Comparison of ENCODE assay signal across 9 cellular contexts in genomic region chr20:3210346-3210745, GRCh38. TPM values are rescaled to one million over a fixed set of nuclear protein-coding genes. Genes with fewer than 3 reads are reported as not detected.
DNase-seq lines count a peak whose midpoint lies in the region; ATAC-seq and TF ChIP-seq lines count a peak whose summit lies in the region.
"Had no signal": no experiment of that assay in that cellular context is flagged by ENCODE, and none has a peak within 500 bp of the region (broad histone marks: within the 10 kb centered on the region; RNA-seq: fewer than 3 reads in every experiment).

No MANE protein-coding gene starts in this region.

- peak overlapping the region; percentile 100 for H3K4me3 Mint-ChIP-seq in stimulated activated naive CD8-positive, alpha-beta T cell treated with anti-CD3 and anti-CD28 coated beads, Interleukin-15, Interleukin-2, amounts not matched to agents 100 ng/mL and 50 ng/mL, for 24 hours

- peaks cover 11% of the 10 kb centered on the region for H3K79me2 ChIP-seq in mesendoderm (ENCODE audit: control insufficient read depth, insufficient read depth, low read length)

- no peak overlapping the region for H2BK120ac ChIP-seq in mesendoderm (ENCODE audit: low read depth, low read length)

- H3K4me1 ChIP-seq in mesendoderm (ENCODE audit: control insufficient read depth, low read depth, low read length) (peaks cover 5% of the 10 kb centered on the region), vagina (peaks cover 24% of the 10 kb centered on the region), foreskin keratinocyte (no peaks in the 10 kb centered on the region)

- H3K27ac Mint-ChIP-seq in stimulated activated naive CD8-positive, alpha-beta T cell treated with anti-CD3 and anti-CD28 coated beads, Interleukin-15, Interleukin-2, amounts not matched to agents 100 ng/mL and 50 ng/mL, for 24 hours, result peak overlapping the region; percentile 100

- H4K5ac ChIP-seq in mesendoderm (ENCODE audit: low read length), result no peak overlapping the region

- H3K27ac ChIP-seq in brain microvascular endothelial cell (no peak overlapping the region), mesendoderm (ENCODE audit: low read depth, low read length) (no peak overlapping the region), vagina (peak overlapping the region; percentile 58), foreskin keratinocyte (no peak overlapping the region)

- TF ChIP-seq CTCF in brain microvascular endothelial cell (IDR thresholded peaks at IDR 0.05; ENCODE audit: low read depth, low read length, missing control alignments) (no peak), vagina (IDR thresholded peaks at IDR 0.05) (no peak), foreskin keratinocyte (conservative IDR thresholded peaks at IDR 0.05) (no peak)

- H3K56ac ChIP-seq in mesendoderm (ENCODE audit: low read length), result peak overlapping the region; percentile 94

- intact Hi-C loops in vagina (cut with DNase I), result no loop called here

- H3K9me3 Mint-ChIP-seq in stimulated activated naive CD8-positive, alpha-beta T cell treated with anti-CD3 and anti-CD28 coated beads, Interleukin-15, Interleukin-2, amounts not matched to agents 100 ng/mL and 50 ng/mL, for 24 hours, result no peaks in the 10 kb centered on the region

- ATAC-seq in stimulated activated naive CD8-positive, alpha-beta T cell treated with anti-CD3 and anti-CD28 coated beads, Interleukin-15, Interleukin-2, amounts not matched to agents 100 U/mL and 50 U/mL, for 24 hours, result no peak
- ATAC-seq in foreskin keratinocyte, result no peak

- no peak overlapping the region for H3K18ac ChIP-seq in mesendoderm (ENCODE audit: low read length)

- H2AK5ac ChIP-seq in mesendoderm (ENCODE audit: low read length), result peak overlapping the region; percentile 74

- no peak for TF ChIP-seq POLR2A in vagina (IDR thresholded peaks at IDR 0.05)

- no peak overlapping the region for H2BK15ac ChIP-seq in mesendoderm (replicated peaks; ENCODE audit: low read depth)

- H2BK5ac ChIP-seq in mesendoderm (ENCODE audit: low read length), result no peak overlapping the region

- H3K27me3 ChIP-seq in brain microvascular endothelial cell (replicated peaks) (no peaks in the 10 kb centered on the region), mesendoderm (ENCODE audit: insufficient read depth, low read length, poor library complexity) (no peaks in the 10 kb centered on the region), vagina (no peaks in the 10 kb centered on the region), foreskin keratinocyte (no peaks in the 10 kb centered on the region)

- no peaks in the 10 kb centered on the region for H3K9me3 ChIP-seq in vagina

- peak overlapping the region; percentile 94 for H3K4me3 ChIP-seq in brain microvascular endothelial cell (ENCODE audit: low read depth, low read length)
- H3K4me3 ChIP-seq in mesendoderm (ENCODE audit: low read length), result peak overlapping the region; percentile 75
- peak overlapping the region; percentile 66 to 78 for H3K4me3 ChIP-seq in vagina

- no peak overlapping the region for H3K23ac ChIP-seq in mesendoderm (ENCODE audit: low read length)

- peaks cover 17% of the 10 kb centered on the region for H3K79me1 ChIP-seq in mesendoderm (ENCODE audit: low read length)

- H3K36me3 ChIP-seq in brain microvascular endothelial cell (replicated peaks) (peaks cover 12% of the 10 kb centered on the region), mesendoderm (ENCODE audit: control insufficient read depth, insufficient read depth, low read length) (peaks cover 2% of the 10 kb centered on the region), vagina (no peaks in the 10 kb centered on the region)

- peaks cover 23% of the 10 kb centered on the region for H3K36me3 Mint-ChIP-seq in stimulated activated naive CD8-positive, alpha-beta T cell treated with anti-CD3 and anti-CD28 coated beads, Interleukin-15, Interleukin-2, amounts not matched to agents 100 ng/mL and 50 ng/mL, for 24 hours (ENCODE audit: low read depth)

- H4K8ac ChIP-seq in mesendoderm (ENCODE audit: low read depth, low read length), result no peak overlapping the region

- H3K4me1 Mint-ChIP-seq in stimulated activated naive CD8-positive, alpha-beta T cell treated with anti-CD3 and anti-CD28 coated beads, Interleukin-15, Interleukin-2, amounts not matched to agents 100 ng/mL and 50 ng/mL, for 24 hours (ENCODE audit: low read depth), result peaks cover 28% of the 10 kb centered on the region

- no peak overlapping the region for H3K4ac ChIP-seq in mesendoderm (ENCODE audit: low read depth, low read length)

- peak overlapping the region; percentile 98 for H3K9ac ChIP-seq in mesendoderm (ENCODE audit: low read length)

- peak overlapping the region; percentile 73 for H3K4me2 ChIP-seq in mesendoderm (ENCODE audit: low read length)

- WGBS in mesendoderm (ENCODE audit: extremely low coverage, insufficient coverage, low lambda C conversion rate), result no CpG with 5 or more reads among the region's 2 CpGs

- no peaks in the 10 kb centered on the region for H3K27me3 Mint-ChIP-seq in stimulated activated naive CD8-positive, alpha-beta T cell treated with anti-CD3 and anti-CD28 coated beads, Interleukin-15, Interleukin-2, amounts not matched to agents 100 ng/mL and 50 ng/mL, for 24 hours

- DNase-seq in stimulated activated naive CD8-positive, alpha-beta T cell treated with anti-CD3 and anti-CD28 coated beads, Interleukin-15, Interleukin-2, amounts not matched to agents 100 U/mL and 50 U/mL, for 24 hours, result no peak
- DNase-seq in brain microvascular endothelial cell (no peak), mesendoderm (no peak), vagina (ENCODE audit: extremely low spot score in 2 of 2) (no peak), foreskin keratinocyte (no peak), NCI-H2107 treated with DMSO at 0.1 percent for 48 hours (lab: John Stamatoyannopoulos, UW; ENCODE audit: unreplicated experiment) (no peak), NCI-H1436 treated with DMSO at 0.1 percent for 48 hours (lab: John Stamatoyannopoulos, UW) (no peak)
- DNase-seq: GF-D8 had no signal

- in situ Hi-C loops in brain microvascular endothelial cell (cut with HindIII; ENCODE audit: low pct_ligation_motif_present, low sequenced_read_pairs), result no loop called here

RNA-seq across cellular contexts. Expression of gene ITPA, which starts 1.0 kb away (rescaled TPM):
- 88.9 TPM for polyA plus RNA-seq in mesendoderm (2013, experiment 1 of 2)
- 89.3 TPM for polyA plus RNA-seq in mesendoderm (2013, experiment 2 of 2)
- total RNA-seq in vagina (52.5 TPM), foreskin keratinocyte (47.2 and 58.0 TPM in 2 replicates)
- 82.1 and 97.0 TPM in 2 replicates for polyA plus RNA-seq in foreskin keratinocyte

RNA-seq across cellular contexts. Expression of gene DDRGK1, which starts 5.9 kb away (rescaled TPM):
- polyA plus RNA-seq in mesendoderm (2013, experiment 1 of 2), result 38.1 TPM
- polyA plus RNA-seq in mesendoderm (2013, experiment 2 of 2), result 37.7 TPM
- total RNA-seq in vagina (61.4 TPM), foreskin keratinocyte (42.3 and 47.4 TPM in 2 replicates)
- 64.4 and 69.6 TPM in 2 replicates for polyA plus RNA-seq in foreskin keratinocyte

RNA-seq across cellular contexts. Expression of gene SLC4A11, which starts 28.6 kb away (rescaled TPM):
- polyA plus RNA-seq in mesendoderm (2013, experiment 1 of 2), result 5.1 TPM
- polyA plus RNA-seq in mesendoderm (2013, experiment 2 of 2), result 5.1 TPM
- 4.9 TPM for total RNA-seq in vagina
- total RNA-seq in foreskin keratinocyte, result 11.3 TPM in 2 replicates
- 9.6 and 10.2 TPM in 2 replicates for polyA plus RNA-seq in foreskin keratinocyte

RNA-seq across cellular contexts. Expression of gene LZTS3, which starts 37.0 kb away (rescaled TPM):
- polyA plus RNA-seq in mesendoderm (2013, experiment 1 of 2), result 10.5 TPM
- polyA plus RNA-seq in mesendoderm (2013, experiment 2 of 2), result 11.0 TPM
- total RNA-seq in vagina (12.8 TPM), foreskin keratinocyte (3.1 and 3.3 TPM in 2 replicates)
- 1.8 and 2.4 TPM in 2 replicates for polyA plus RNA-seq in foreskin keratinocyte

RNA-seq across cellular contexts. Expression of gene FASTKD5, which starts 50.7 kb away (rescaled TPM):
- 16.2 TPM for polyA plus RNA-seq in mesendoderm (2013, experiment 1 of 2)
- polyA plus RNA-seq in mesendoderm (2013, experiment 2 of 2), result 16.3 TPM
- total RNA-seq in vagina, result 10.3 TPM
- 17.6 and 19.1 TPM in 2 replicates for total RNA-seq in foreskin keratinocyte
- 9.8 and 10.4 TPM in 2 replicates for polyA plus RNA-seq in foreskin keratinocyte
